8 cellular contexts compared by ENCODE assay signal in the genomic region with DNA sequence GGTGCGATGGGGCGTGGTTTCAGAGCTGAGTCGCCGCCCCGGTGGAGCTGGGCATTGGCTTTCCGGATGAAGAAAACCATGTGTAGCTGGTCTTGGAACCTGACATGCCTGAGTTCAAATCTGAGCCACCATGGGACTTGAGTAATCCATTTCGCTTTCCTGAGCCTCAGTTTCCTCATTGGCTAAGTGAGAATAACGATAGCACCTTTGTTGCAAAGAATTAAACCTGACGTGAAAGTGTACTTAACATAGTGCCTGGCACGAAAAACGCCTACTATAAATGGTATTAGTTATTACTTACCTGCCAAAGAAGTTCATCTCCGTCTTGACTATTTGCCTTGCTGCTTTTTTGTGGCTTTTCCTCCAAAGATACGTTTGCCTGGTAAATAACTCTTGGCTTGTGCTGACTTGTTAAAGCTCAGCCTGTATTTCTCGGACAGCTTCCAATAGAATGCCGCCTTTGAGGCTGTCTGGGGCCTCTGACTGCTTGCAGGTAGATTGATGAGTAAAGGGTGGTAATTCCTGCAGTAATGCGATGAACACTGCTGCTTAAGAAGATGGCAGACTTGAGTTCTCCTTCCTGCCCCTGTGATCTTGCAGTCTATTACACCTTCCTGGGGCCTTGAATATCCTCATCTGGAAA. TPM values are rescaled to one million over a fixed set of nuclear protein-coding genes. Genes with fewer than 3 reads are reported as not detected.
DNase-seq lines count a peak whose midpoint lies in the region; ATAC-seq and TF ChIP-seq lines count a peak whose summit lies in the region.

No MANE protein-coding gene starts in this region.

- H3K4me3 Mint-ChIP-seq in GM23338, result peak overlapping the region; percentile 86
- H3K4me3 Mint-ChIP-seq in activated naive CD8-positive, alpha-beta T cell, result peak overlapping the region; percentile 88
- peak overlapping the region; percentile 88 for H3K4me3 Mint-ChIP-seq in memory B cell

- H4K20me1 ChIP-seq in GM23338 (replicated peaks; ENCODE audit: insufficient read depth), result peaks cover 27% of the 10 kb centered on the region

- H3K4me2 ChIP-seq in GM23338, result peak overlapping the region; percentile 84

- H2AFZ ChIP-seq in GM23338, result no peak overlapping the region

- no peak for DNase-seq in AG10803 (ENCODE audit: low read depth)
- no peak for DNase-seq in GM23338 (ENCODE audit: low spot score)
- DNase-seq in memory B cell (ENCODE audit: low spot score in 2 of 2), result peak in 1 of 2 donors; percentile 13
- DNase-seq in NOMO-1 treated with dmso at 0.1 percent for 144 hours (lab: John Stamatoyannopoulos, UW; ENCODE audit: unreplicated experiment), result no peak
- no peak for DNase-seq in NCI-H748 treated with DMSO at 0.1 percent for 48 hours (lab: John Stamatoyannopoulos, UW)
- no peak for DNase-seq in NCI-H1092 treated with DMSO at 0.1 percent for 48 hours (lab: John Stamatoyannopoulos, UW)
- DNase-seq in mucosa of gallbladder (ENCODE audit: low spot score), result no peak

- H3K79me2 ChIP-seq in GM23338 (replicated peaks; ENCODE audit: insufficient read depth), result peaks cover 55% of the 10 kb centered on the region

- H3K4me1 Mint-ChIP-seq in GM23338, result peaks cover 30% of the 10 kb centered on the region
- H3K4me1 Mint-ChIP-seq in activated naive CD8-positive, alpha-beta T cell (ENCODE audit: low read depth), result peaks cover 21% of the 10 kb centered on the region
- peaks cover 22% of the 10 kb centered on the region for H3K4me1 Mint-ChIP-seq in memory B cell

- ATAC-seq in GM23338 (no peak), memory B cell (ENCODE audit: low read depth) (no peak)

- H3K27ac ChIP-seq in GM23338 (ENCODE audit: low read depth), result no peak overlapping the region

- H3K9me3 Mint-ChIP-seq in GM23338, result peaks cover 13% of the 10 kb centered on the region
- H3K9me3 Mint-ChIP-seq in activated naive CD8-positive, alpha-beta T cell (ENCODE audit: low read depth), result no peaks in the 10 kb centered on the region
- no peaks in the 10 kb centered on the region for H3K9me3 Mint-ChIP-seq in memory B cell

- H3K9me2 ChIP-seq in GM23338 (ENCODE audit: insufficient read depth), result peaks cover 11% of the 10 kb centered on the region

- TF ChIP-seq CTCF in AG10803 (conservative IDR thresholded peaks at IDR 0.05; ENCODE audit: low read length) (no peak), GM23338 (conservative IDR thresholded peaks at IDR 0.05; ENCODE audit: low read depth in 2 of 2) (no peak)

- H3K4me1 ChIP-seq in GM23338 (ENCODE audit: insufficient read depth), result peaks cover 33% of the 10 kb centered on the region

- H3K36me3 ChIP-seq in GM23338 (ENCODE audit: insufficient read depth), result peaks cover 24% of the 10 kb centered on the region; the same call in 1 of the 2 replicates

- H3F3A ChIP-seq in GM23338 (replicated peaks; ENCODE audit: low read depth), result no peaks in the 10 kb centered on the region

- H3K27me3 ChIP-seq in GM23338 (ENCODE audit: insufficient read depth), result no peaks in the 10 kb centered on the region

- H3K27me3 Mint-ChIP-seq in GM23338 (ENCODE audit: insufficient read depth, low read depth, poor library complexity) (no peaks in the 10 kb centered on the region), memory B cell (peaks cover 26% of the 10 kb centered on the region)
- peaks cover 35% of the 10 kb centered on the region for H3K27me3 Mint-ChIP-seq in activated naive CD8-positive, alpha-beta T cell

- H3K27ac Mint-ChIP-seq in GM23338, result no peak overlapping the region
- H3K27ac Mint-ChIP-seq in activated naive CD8-positive, alpha-beta T cell, result peak overlapping the region; percentile 58
- peak overlapping the region; percentile 38 for H3K27ac Mint-ChIP-seq in memory B cell

- H3K36me3 Mint-ChIP-seq in GM23338 (ENCODE audit: low read depth), result peaks cover 46% of the 10 kb centered on the region
- peaks cover 5% of the 10 kb centered on the region for H3K36me3 Mint-ChIP-seq in activated naive CD8-positive, alpha-beta T cell
- H3K36me3 Mint-ChIP-seq in memory B cell, result no peaks in the 10 kb centered on the region

- H3K4me3 ChIP-seq in AG10803 (ENCODE audit: low read length) (peak overlapping the region; percentile 78), GM23338 (peak overlapping the region; percentile 59)

TF ChIP-seq in GM23338, 12 proteins besides CTCF, POLR2A, EP300 and RAD21:
- TF ChIP-seq CREB1 (CRISPR knock-in tag; IDR thresholded peaks at IDR 0.05; ENCODE audit: low read depth) (no peak), EZH2phosphoT487 (IDR thresholded peaks at IDR 0.05; ENCODE audit: unreplicated experiment) (no peak), ZNF331 (CRISPR knock-in tag; IDR thresholded peaks at IDR 0.05; ENCODE audit: low read depth) (no peak), EZH2 (IDR thresholded peaks at IDR 0.05; ENCODE audit: low read depth, unreplicated experiment) (no peak), JUNB (IDR thresholded peaks at IDR 0.05; ENCODE audit: unreplicated experiment) (no peak), STAT1 (IDR thresholded peaks at IDR 0.05; ENCODE audit: unreplicated experiment) (no peak), ZNF114 (CRISPR knock-in tag; IDR thresholded peaks at IDR 0.05) (no peak)
- TF ChIP-seq, protein P1, sequence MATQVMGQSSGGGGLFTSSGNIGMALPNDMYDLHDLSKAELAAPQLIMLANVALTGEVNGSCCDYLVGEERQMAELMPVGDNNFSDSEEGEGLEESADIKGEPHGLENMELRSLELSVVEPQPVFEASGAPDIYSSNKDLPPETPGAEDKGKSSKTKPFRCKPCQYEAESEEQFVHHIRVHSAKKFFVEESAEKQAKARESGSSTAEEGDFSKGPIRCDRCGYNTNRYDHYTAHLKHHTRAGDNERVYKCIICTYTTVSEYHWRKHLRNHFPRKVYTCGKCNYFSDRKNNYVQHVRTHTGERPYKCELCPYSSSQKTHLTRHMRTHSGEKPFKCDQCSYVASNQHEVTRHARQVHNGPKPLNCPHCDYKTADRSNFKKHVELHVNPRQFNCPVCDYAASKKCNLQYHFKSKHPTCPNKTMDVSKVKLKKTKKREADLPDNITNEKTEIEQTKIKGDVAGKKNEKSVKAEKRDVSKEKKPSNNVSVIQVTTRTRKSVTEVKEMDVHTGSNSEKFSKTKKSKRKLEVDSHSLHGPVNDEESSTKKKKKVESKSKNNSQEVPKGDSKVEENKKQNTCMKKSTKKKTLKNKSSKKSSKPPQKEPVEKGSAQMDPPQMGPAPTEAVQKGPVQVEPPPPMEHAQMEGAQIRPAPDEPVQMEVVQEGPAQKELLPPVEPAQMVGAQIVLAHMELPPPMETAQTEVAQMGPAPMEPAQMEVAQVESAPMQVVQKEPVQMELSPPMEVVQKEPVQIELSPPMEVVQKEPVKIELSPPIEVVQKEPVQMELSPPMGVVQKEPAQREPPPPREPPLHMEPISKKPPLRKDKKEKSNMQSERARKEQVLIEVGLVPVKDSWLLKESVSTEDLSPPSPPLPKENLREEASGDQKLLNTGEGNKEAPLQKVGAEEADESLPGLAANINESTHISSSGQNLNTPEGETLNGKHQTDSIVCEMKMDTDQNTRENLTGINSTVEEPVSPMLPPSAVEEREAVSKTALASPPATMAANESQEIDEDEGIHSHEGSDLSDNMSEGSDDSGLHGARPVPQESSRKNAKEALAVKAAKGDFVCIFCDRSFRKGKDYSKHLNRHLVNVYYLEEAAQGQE (IDR thresholded peaks at IDR 0.05; ENCODE audit: unreplicated experiment), result no peak

RNA-seq across cellular contexts. Expression of a gene that starts 1.3 kb away (rescaled TPM):
- 84.3 and 95.5 TPM in 2 replicates for total RNA-seq in GM23338 (2014; rRNA removed; shearing (Covaris generic))
- polyA plus RNA-seq in GM23338 (2016; fragmentation: Nextera tagmentation; extraction: Ambion mirVana), result 52.7 and 63.7 TPM in 2 replicates
- 0.86 TPM for total RNA-seq in mucosa of gallbladder

Comparison
In these comparisons a context has a peak if more than half of its experiments do, and no peak if none do; other contexts are left out.
1. RNA of a gene that starts 1.3 kb away (total RNA-seq): 84.3 to 95.5 TPM in GM23338; 0.86 TPM in mucosa of gallbladder (single experiment); every median in the first group is over 10 times any median in the second.
2. Peak in every context shown above with its lines, with median percentiles within 50 percentile points of each other: H3K4me3 Mint-ChIP-seq.